ENCODE assay signal across 8 cellular contexts in genomic region chr14:101947904-101948665, GRCh38. TPM values are rescaled to one million over a fixed set of nuclear protein-coding genes. Genes with fewer than 3 reads are reported as not detected.
DNase-seq lines count a peak whose midpoint lies in the region; ATAC-seq and TF ChIP-seq lines count a peak whose summit lies in the region.

No MANE protein-coding gene starts in this region.

- H2AFZ ChIP-seq in H9 (ENCODE audit: low read length): no peak overlapping the region

- H3K9me3 ChIP-seq in ES-I3 (ENCODE audit: control insufficient read depth, insufficient read depth, low read length) (no peaks in the 10 kb centered on the region), H9 (ENCODE audit: control insufficient read depth, low read depth, low read length) (no peaks in the 10 kb centered on the region)

- H3K23me2 ChIP-seq in H9 (ENCODE audit: insufficient read length, low read depth, low read length, poor library complexity, severe bottlenecking): no peaks in the 10 kb centered on the region

- TF ChIP-seq CTCF in H9 (conservative IDR thresholded peaks at IDR 0.05) (no peak), fibroblast of pulmonary artery (IDR thresholded peaks at IDR 0.05; ENCODE audit: low read length, missing control alignments) (no peak), natural killer cell (IDR thresholded peaks at IDR 0.05) (no peak)

- no peak overlapping the region for H2BK5ac ChIP-seq in H9 (ENCODE audit: insufficient read length, low read length)

- intact Hi-C loops in natural killer cell (cut with micrococcal nuclease): loop anchor here (1.0 to 5.0 kb wide), 9 partner anchors 16 to 369 kb away; partner anchors contain the start of genes DYNC1H1, HSP90AA1, WDR20 and ZNF839

- peak overlapping the region; percentile 9 for H4K5ac ChIP-seq in H9 (ENCODE audit: insufficient read length, low read depth, low read length)

- peak overlapping the region; percentile 28 for H3K14ac ChIP-seq in H9 (ENCODE audit: insufficient read depth, low read length)

- no peak overlapping the region for H2BK20ac ChIP-seq in H9 (ENCODE audit: low read depth, low read length, poor library complexity, severe bottlenecking)

- no peak overlapping the region for H3K56ac ChIP-seq in H9 (ENCODE audit: insufficient read length, low read depth, low read length)

- H3K27ac Mint-ChIP-seq in H9 (peak overlapping the region; percentile 99), natural killer cell (peak overlapping the region; percentile 100)

- peaks cover 17% of the 10 kb centered on the region; the same call in 1 of the 2 replicates for H3K27me3 ChIP-seq in H9 (ENCODE audit: insufficient read depth, low read length)

- no peak overlapping the region for H3K27ac ChIP-seq in H9 (ENCODE audit: insufficient read length, low read depth, low read length)

- H3K9me3 Mint-ChIP-seq in H9: no peaks in the 10 kb centered on the region; a peak in 2 of 5 replicates
- no peaks in the 10 kb centered on the region for H3K9me3 Mint-ChIP-seq in natural killer cell

- WGBS in H9 (ENCODE audit: extremely low coverage, insufficient read length, low lambda C conversion rate): no CpG with 5 or more reads among the region's 53 CpGs

- H3K4me3 Mint-ChIP-seq in H9: peak overlapping the region; percentile 91 to 97
- H3K4me3 Mint-ChIP-seq in natural killer cell: peak overlapping the region; percentile 96

- H3K36me3 Mint-ChIP-seq in H9 (ENCODE audit: insufficient read depth in 1 of 3, low read depth in 3 of 3) (no peaks in the 10 kb centered on the region), natural killer cell (no peaks in the 10 kb centered on the region)

- H3K23ac ChIP-seq in H9 (ENCODE audit: insufficient read length, low read depth, low read length): no peak overlapping the region

- peak overlapping the region; percentile 76 for H3K18ac ChIP-seq in H9 (ENCODE audit: insufficient read length, low read depth, low read length)

- peak; percentile 93 to 97 (median 93) for ATAC-seq in natural killer cell

- DNase-seq in H9 (peak; percentile 100), M059J (ENCODE audit: low read depth) (peak; percentile 99), fibroblast of pulmonary artery (ENCODE audit: low read depth) (peak; percentile 100), natural killer cell (peak; percentile 99)
- peak; percentile 100 for DNase-seq in activated effector memory CD4-positive, alpha-beta T cell treated with anti-CD3 and anti-CD28 coated beads, Interleukin-2, amount 50 U/mL, for 16 hours
- peak; percentile 97 to 100 (median 99) for DNase-seq in stimulated activated naive CD4-positive, alpha-beta T cell (lab: John Stamatoyannopoulos, UW)

- H3K4me1 ChIP-seq in ES-I3 (ENCODE audit: insufficient read depth, low read length): no peaks in the 10 kb centered on the region
- H3K4me1 ChIP-seq in H9 (ENCODE audit: insufficient read depth, low read length): 0 out of 2 replicates have a peak, but pooled peaks cover 2% of the 10 kb centered on the region

- no peak overlapping the region for H2BK15ac ChIP-seq in H9 (ENCODE audit: low read depth, low read length)

- no peaks in the 10 kb centered on the region for H3K36me3 ChIP-seq in ES-I3 (ENCODE audit: insufficient read depth, low read length)

- peak; percentile 88 for TF ChIP-seq POLR2A in Raji (IDR thresholded peaks at IDR 0.05; ENCODE audit: insufficient read depth, low read depth, low read length)

- no peaks in the 10 kb centered on the region for H3K79me1 ChIP-seq in H9 (ENCODE audit: insufficient read depth, low read depth, low read length, poor library complexity, severe bottlenecking)

- H4K91ac ChIP-seq in H9 (ENCODE audit: insufficient read length, low read depth, low read length): peak overlapping the region; percentile 24

- H3K4me1 Mint-ChIP-seq in H9 (peaks cover 18 to 23% of the 10 kb centered on the region in 2 experiments), natural killer cell (peaks cover 18 to 27% of the 10 kb centered on the region in 2 donors)

- no peaks in the 10 kb centered on the region for H3K79me2 ChIP-seq in H9 (ENCODE audit: insufficient read depth, low read length)

- no peak overlapping the region for H3T11ph ChIP-seq in H9 (ENCODE audit: low read length)

- no peaks in the 10 kb centered on the region for H4K20me1 ChIP-seq in H9 (ENCODE audit: control insufficient read depth, insufficient read depth, insufficient read length)

- H3K4me2 ChIP-seq in H9 (ENCODE audit: insufficient read depth, insufficient read length, low read length): peak overlapping the region; percentile 90

- H3K27me3 Mint-ChIP-seq in H9 (ENCODE audit: low read depth): peaks cover 49% of the 10 kb centered on the region
- H3K27me3 Mint-ChIP-seq in natural killer cell (ENCODE audit: low read depth in 2 of 2): peaks cover 7 to 11% of the 10 kb centered on the region in 2 donors

- no peak overlapping the region for H4K8ac ChIP-seq in H9 (replicated peaks; ENCODE audit: insufficient read length, low read depth, low read length)

- no peak overlapping the region for H2BK12ac ChIP-seq in H9 (ENCODE audit: insufficient read length, low read depth, low read length)

- peak overlapping the region; percentile 98 for H3K9ac ChIP-seq in ES-I3 (ENCODE audit: low read depth, low read length)
- H3K9ac ChIP-seq in H9 (ENCODE audit: extremely low read depth, insufficient read length, low read length): peak overlapping the region; percentile 95

- H2AK5ac ChIP-seq in H9 (ENCODE audit: insufficient read length, low read length): no peak overlapping the region

- peak overlapping the region; percentile 94 for H3K4me3 ChIP-seq in fibroblast of pulmonary artery (replicated peaks; ENCODE audit: low read depth, low read length)

- no peak overlapping the region for H2BK120ac ChIP-seq in H9 (ENCODE audit: low read depth, low read length, poor library complexity, severe bottlenecking)

- H3K4ac ChIP-seq in H9 (ENCODE audit: low read depth, low read length): no peak overlapping the region

RNA-seq across cellular contexts. Expression of gene DYNC1H1, which starts 16.3 kb away (rescaled TPM):
- total RNA-seq in H9 (2021): 319 and 359 TPM in 2 replicates
- 93.0 and 257 TPM in 2 replicates for total RNA-seq in M059J (2014; rRNA removed; shearing (Covaris generic))
- 100 to 1,000 TPM; 313 to 381 (median 349) TPM for total RNA-seq in natural killer cell
